ENCODE assay signal across 32 cellular contexts in genomic region chr2:48728827-48729226, GRCh38. TPM values are rescaled to one million over a fixed set of nuclear protein-coding genes. Genes with fewer than 3 reads are reported as not detected.
DNase-seq lines count a peak whose midpoint lies in the region; ATAC-seq, FAIRE-seq and TF ChIP-seq lines count a peak whose summit lies in the region.
"Had no signal": no experiment of that assay in that cellular context is flagged by ENCODE, and none has a peak within 500 bp of the region (broad histone marks: within the 10 kb centered on the region; RNA-seq: fewer than 3 reads in every experiment).

No MANE protein-coding gene starts in this region.

- no peak for TF ChIP-seq CTCF in bronchial epithelial cell (IDR thresholded peaks at IDR 0.05; ENCODE audit: insufficient read depth, low read length, severe bottlenecking)
- no peak for TF ChIP-seq CTCF in retinal pigment epithelial cell (conservative IDR thresholded peaks at IDR 0.05; ENCODE audit: low read depth, low read length)

- H3K4me3 ChIP-seq in bronchial epithelial cell (ENCODE audit: low read depth, low read length) (no peak overlapping the region), retinal pigment epithelial cell (ENCODE audit: low read length) (no peak overlapping the region)
- H3K4me3 ChIP-seq: BLaER1, heart left ventricle, right lobe of liver, tibial artery had no signal

- in situ Hi-C loops in G401 (cut with HindIII; ENCODE audit: low sequenced_read_pairs), result no loop called here

- ATAC-seq in HG03354 (IDR thresholded peaks at IDR 0.05; ENCODE audit: poor library complexity, severe bottlenecking, unreplicated experiment), result no peak
- ATAC-seq in HG03139 (IDR thresholded peaks at IDR 0.05; ENCODE audit: unreplicated experiment), result no peak
- ATAC-seq: activated CD8-positive, alpha-beta memory T cell treated with anti-CD3 and anti-CD28 coated beads, Interleukin-2, amount 10 ng/mL, durations not matched to agents 7 days and 5 days; activated T-cell treated with anti-CD3 and anti-CD28 coated beads, Interleukin-2, amount 50 U/mL, for 4 hours; esophagus mucosa; HCT116; Panc1; right lobe of liver; stimulated activated naive CD8-positive, alpha-beta T cell treated with anti-CD3 and anti-CD28 coated beads, Interleukin-15, amount 100 ng/mL, for 72 hours had no signal

- no peaks in the 10 kb centered on the region for H3K27me3 ChIP-seq in bronchial epithelial cell (ENCODE audit: control insufficient read depth, insufficient read depth, low read length)
- H3K27me3 ChIP-seq: BLaER1, heart left ventricle, right lobe of liver, tibial artery had no signal

- peak; percentile 7 for FAIRE-seq in bronchial epithelial cell (lab: Jason Lieb, UNC)
- FAIRE-seq: kidney had no signal

- DNase-seq in G401 (ENCODE audit: low spot score) (peak; percentile 52), NCI-H1417 (lab: John Stamatoyannopoulos, UW) (peak in 2 of 3 experiments; percentile 71 to 87), bronchial epithelial cell (ENCODE audit: low read depth) (no peak), retinal pigment epithelial cell (ENCODE audit: low read depth) (peak; percentile 42), CD1c-positive myeloid dendritic cell (ENCODE audit: extremely low spot score) (no peak)
- DNase-seq: activated CD8-positive, alpha-beta memory T cell treated with anti-CD3 and anti-CD28 coated beads, Interleukin-2, amount 10 ng/mL, durations not matched to agents 7 days and 5 days; activated gamma-delta T cell; activated naive CD8-positive, alpha-beta T cell treated with anti-CD3 and anti-CD28 coated beads, Interleukin-2, amount 10 ng/mL, durations not matched to agents 7 days and 5 days; activated T-cell treated with anti-CD3 and anti-CD28 coated beads, Interleukin-2, amount 50 U/mL, for 4 hours; aorta; DND-41; foreskin fibroblast; kidney; left ventricle myocardium superior; MM.1S; NCI-H146; NCI-H526; posterior cingulate gyrus; right lobe of liver; Right ventricle myocardium superior; stimulated activated naive CD8-positive, alpha-beta T cell treated with anti-CD3 and anti-CD28 coated beads, Interleukin-15, amount 100 ng/mL, for 72 hours; T-helper 2 cell; tibial artery had no signal

- no peaks in the 10 kb centered on the region for H3K36me3 ChIP-seq in bronchial epithelial cell (ENCODE audit: control insufficient read depth, insufficient read depth, low read length)
- H3K36me3 ChIP-seq: BLaER1, heart left ventricle, right lobe of liver, tibial artery had no signal

RNA-seq across cellular contexts. Expression of gene LHCGR, which starts 26.7 kb away (rescaled TPM):
- total RNA-seq in G401 (2014; rRNA removed; shearing (Covaris generic)), result not detected in 2 replicates
- total RNA-seq in bronchial epithelial cell, result not detected in 2 replicates
- total RNA-seq: activated CD8-positive, alpha-beta memory T cell treated with anti-CD3 and anti-CD28 coated beads, Interleukin-2, amount 10 ng/mL, durations not matched to agents 7 days and 5 days; activated naive CD8-positive, alpha-beta T cell treated with anti-CD3 and anti-CD28 coated beads, Interleukin-2, amount 10 ng/mL, durations not matched to agents 7 days and 5 days; activated T-cell treated with anti-CD3 and anti-CD28 coated beads, Interleukin-2, amount 50 U/mL, for 4 hours; esophagus mucosa; HT-29; kidney; myocyte; right lobe of liver; Right ventricle myocardium superior had no signal

Comparison
In these comparisons a context has a peak if more than half of its experiments do, and no peak if none do; other contexts are left out.
1. DNase-seq: peak in G401 (single experiment), NCI-H1417 (2 of 3) and retinal pigment epithelial cell (single experiment); none in bronchial epithelial cell (single experiment) and CD1c-positive myeloid dendritic cell (single experiment).